Comparison of ENCODE assay signal across 30 cellular contexts in the genomic region with DNA sequence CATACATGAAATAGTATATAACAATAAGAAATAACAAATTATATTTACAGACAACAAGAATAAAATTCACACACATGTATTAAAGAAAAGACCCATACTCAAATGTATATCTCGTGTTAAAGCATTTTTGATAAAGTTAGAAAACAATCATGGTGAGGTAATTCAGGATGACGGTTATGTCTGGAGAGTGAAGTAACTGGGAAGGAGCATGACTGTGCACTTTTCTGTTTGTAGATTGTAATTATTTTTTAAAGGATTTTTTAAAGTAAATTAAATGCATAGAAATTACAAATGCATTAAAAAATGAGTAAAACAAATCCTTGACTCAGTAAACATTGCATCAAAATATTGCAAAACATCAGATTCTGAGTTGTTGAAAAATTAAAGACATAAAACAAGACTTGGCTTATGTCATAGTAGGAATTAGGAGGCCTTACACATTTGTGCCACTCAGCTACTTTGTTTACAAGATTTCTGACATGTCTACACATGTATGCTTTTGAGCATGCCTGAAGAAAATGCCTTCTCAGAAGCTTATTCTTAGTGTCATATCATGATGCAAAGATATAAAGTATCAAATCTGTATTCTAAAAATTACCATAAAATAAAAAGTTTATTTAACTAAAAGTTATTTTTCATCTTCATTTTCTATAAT.
DNase-seq lines count a peak whose midpoint lies in the region; ATAC-seq, FAIRE-seq and TF ChIP-seq lines count a peak whose summit lies in the region.
"Had no signal": no experiment of that assay in that cellular context is flagged by ENCODE, and none has a peak within 500 bp of the region (broad histone marks: within the 10 kb centered on the region; RNA-seq: fewer than 3 reads in every experiment).

No MANE protein-coding gene starts in this region.

- H3K9me3 ChIP-seq in SK-N-SH (no peaks in the 10 kb centered on the region), H1 (ENCODE audit: insufficient read depth in 2 of 2, low read depth in 1 of 2, low read length in 1 of 2) (no peaks in the 10 kb centered on the region), stomach (no peaks in the 10 kb centered on the region)
- H3K9me3 ChIP-seq: BLaER1, MG63, pancreas, upper lobe of right lung had no signal

- H2BK5ac ChIP-seq in H1 (ENCODE audit: low read depth, low read length), result no peak overlapping the region

- H3K4me2 ChIP-seq in SK-N-SH, result no peak overlapping the region
- H3K4me2 ChIP-seq in H1 (ENCODE audit: insufficient read depth in 1 of 2, low read depth in 2 of 2, low read length in 2 of 2), result no peak overlapping the region
- H3K4me2 ChIP-seq: BLaER1 had no signal

- TF ChIP-seq POLR2A in H1 (IDR thresholded peaks at IDR 0.05; ENCODE audit: control extremely low read depth in 1 of 2, low read depth in 2 of 2, low read length in 2 of 2) (no peak), stomach (IDR thresholded peaks at IDR 0.05) (no peak)

- no peak overlapping the region for H3K4me3 Mint-ChIP-seq in Calu3 (ENCODE audit: low read depth, unreplicated experiment)
- H3K4me3 Mint-ChIP-seq: activated CD4-positive, alpha-beta T cell treated with anti-CD3 and anti-CD28 coated beads for 36 hours; activated CD8-positive, alpha-beta T cell treated with anti-CD3 and anti-CD28 coated beads, Interleukin-2, amount 10 ng/mL, durations not matched to agents 7 days and 5 days; activated naive CD4-positive, alpha-beta T cell treated with anti-CD3 and anti-CD28 coated beads, Interleukin-2, amount 10 ng/mL, durations not matched to agents 7 days and 5 days; brain; memory B cell; neural crest cell had no signal

- 10% methylated on average over 2 of the region's 2 CpGs for WGBS in SK-N-SH (ENCODE audit: low lambda C conversion rate)
- 86% methylated on average over 2 of the region's 2 CpGs; no CpG with 5 or more reads in 1 of the 2 experiments for WGBS in H1 (ENCODE audit: extremely low coverage in 1 of 2, insufficient coverage in 1 of 2, insufficient read length in 1 of 2, insufficient replicate concordance in 2 of 2, low coverage in 1 of 2, low lambda C conversion rate in 2 of 2, missing lambda C conversion rate in 1 of 2), 2 experiments
- WGBS in stomach, 5 donors, result 59 to 79% (median 70%) methylated on average over 2 of the region's 2 CpGs

- FAIRE-seq in H1 (lab: Jason Lieb, UNC), result no peak
- FAIRE-seq: endothelial cell of umbilical vein, islet of Langerhans, small intestine had no signal

- H2BK15ac ChIP-seq in H1 (ENCODE audit: low read length), result no peak overlapping the region

- H4K5ac ChIP-seq in H1 (ENCODE audit: insufficient read length, low read depth, low read length), result no peak overlapping the region

- H3F3A ChIP-seq in SK-N-SH (replicated peaks; ENCODE audit: insufficient read depth), result no peaks in the 10 kb centered on the region

- no peak overlapping the region for H3K4me3 ChIP-seq in SK-N-SH (ENCODE audit: low read depth in 2 of 2, low read length in 1 of 2)
- H3K4me3 ChIP-seq in H1 (ENCODE audit: extremely low read depth in 1 of 4, insufficient read depth in 2 of 4, low read depth in 3 of 4, low read length in 4 of 4), result no peak overlapping the region
- H3K4me3 ChIP-seq in stomach, result no peak overlapping the region
- H3K4me3 ChIP-seq: BLaER1, MG63, pancreas, upper lobe of right lung had no signal

- no peak for TF ChIP-seq CTCF in SK-N-SH (IDR thresholded peaks at IDR 0.05)
- TF ChIP-seq CTCF in H1 (IDR thresholded peaks at IDR 0.05; ENCODE audit: control extremely low read depth in 1 of 3, insufficient read depth in 1 of 3, low read depth in 1 of 3, low read length in 3 of 3), result no peak
- TF ChIP-seq CTCF in stomach (IDR thresholded peaks at IDR 0.05), result no peak
- no peak for TF ChIP-seq CTCF in Calu3 (IDR thresholded peaks at IDR 0.05; ENCODE audit: unreplicated experiment)

- no peak overlapping the region for H3K23ac ChIP-seq in H1 (ENCODE audit: insufficient read length)

- no peaks in the 10 kb centered on the region for H3K79me2 ChIP-seq in SK-N-SH (ENCODE audit: insufficient read depth)
- H3K79me2 ChIP-seq in H1 (ENCODE audit: control insufficient read depth in 1 of 2, insufficient read depth in 2 of 2, low read length in 2 of 2), result no peaks in the 10 kb centered on the region

- H2BK20ac ChIP-seq in H1 (ENCODE audit: low read length), result no peak overlapping the region

- no peak overlapping the region for H4K91ac ChIP-seq in H1 (replicated peaks; ENCODE audit: insufficient read length, low read length)

- H3K27me3 ChIP-seq in SK-N-SH (ENCODE audit: insufficient read depth), result no peaks in the 10 kb centered on the region
- no peaks in the 10 kb centered on the region for H3K27me3 ChIP-seq in H1 (replicated peaks in 1 of 4; ENCODE audit: control insufficient read depth in 3 of 4, extremely low read depth in 1 of 4, insufficient read depth in 3 of 4, low read length in 3 of 4)
- no peaks in the 10 kb centered on the region for H3K27me3 ChIP-seq in stomach
- H3K27me3 ChIP-seq: BLaER1, MG63, pancreas, upper lobe of right lung had no signal

- no peak overlapping the region for H3K18ac ChIP-seq in H1 (ENCODE audit: extremely low read depth, low read length)

- peaks cover 2% of the 10 kb centered on the region for H3K9me3 Mint-ChIP-seq in Calu3 (ENCODE audit: low read depth, unreplicated experiment)
- H3K9me3 Mint-ChIP-seq: activated naive CD4-positive, alpha-beta T cell treated with anti-CD3 and anti-CD28 coated beads, Interleukin-2, amount 10 ng/mL, durations not matched to agents 7 days and 5 days; brain; neural crest cell had no signal

- H3K27ac ChIP-seq in SK-N-SH (ENCODE audit: low read depth in 2 of 2, low read length in 1 of 2), result no peak overlapping the region
- H3K27ac ChIP-seq in H1 (ENCODE audit: low read depth, low read length), result no peak overlapping the region
- no peak overlapping the region for H3K27ac ChIP-seq in stomach
- H3K27ac ChIP-seq: BLaER1, pancreas, upper lobe of right lung had no signal

- CTCF ChIA-PET in SK-N-SH (lab: Yijun Ruan, JAX), result no interaction called here
- CTCF ChIA-PET in H1 (lab: Charles Lee; ENCODE audit: partially characterized antibody), result no interaction called here
- CTCF ChIA-PET in Calu3 (lab: Charles Lee), result no interaction called here

- no peak overlapping the region for H3K4ac ChIP-seq in H1 (replicated peaks; ENCODE audit: insufficient read length, low read depth, low read length)

- no peaks in the 10 kb centered on the region for H3K36me3 Mint-ChIP-seq in Calu3 (ENCODE audit: insufficient read depth, unreplicated experiment)
- H3K36me3 Mint-ChIP-seq: activated naive CD4-positive, alpha-beta T cell treated with anti-CD3 and anti-CD28 coated beads, Interleukin-2, amount 10 ng/mL, durations not matched to agents 7 days and 5 days; brain; memory B cell had no signal

- TF ChIP-seq RAD21 in SK-N-SH (IDR thresholded peaks at IDR 0.05; ENCODE audit: low read length), result no peak
- TF ChIP-seq RAD21 in H1 (IDR thresholded peaks at IDR 0.05 in 1 of 2, conservative IDR thresholded peaks at IDR 0.05 in 1 of 2; ENCODE audit: low read depth in 2 of 2, low read length in 2 of 2), result no peak

- DNase-seq in SK-N-SH (no peak), NCI-H460 (ENCODE audit: extremely low read depth, low read depth) (peak; percentile 36), H1 (ENCODE audit: low read depth in 1 of 2, low spot score in 2 of 2) (no peak), stomach (no peak), Calu3 (no peak), superior temporal gyrus (ENCODE audit: extremely low spot score) (no peak)
- DNase-seq: activated CD4-positive, alpha-beta T cell treated with anti-CD3 and anti-CD28 coated beads for 36 hours; activated CD8-positive, alpha-beta T cell treated with anti-CD3 and anti-CD28 coated beads, Interleukin-2, amount 10 ng/mL, durations not matched to agents 7 days and 5 days; activated naive CD4-positive, alpha-beta T cell treated with anti-CD3 and anti-CD28 coated beads, Interleukin-2, amount 10 ng/mL, durations not matched to agents 7 days and 5 days; DMS79; KBM-7; MG63; NCI-H1417; NCI-H2081; NCI-H226; NCI-H69; pancreas; SHP77; small intestine; stimulated activated naive CD4-positive, alpha-beta T cell; upper lobe of right lung had no signal

- H2AFZ ChIP-seq in SK-N-SH (ENCODE audit: low read depth) (0 out of 2 replicates have a peak overlapping the region, but pooled peaks have one; percentile 63), H1 (ENCODE audit: low read length) (no peak overlapping the region)

- BruUV-seq in Calu3 (replicated peaks; lab: Mats Ljungman, UMichigan), result no TSS peak

- H3K36me3 ChIP-seq in SK-N-SH (replicated peaks in 1 of 2; ENCODE audit: control insufficient read depth in 1 of 2, insufficient read depth in 2 of 2, low read length in 1 of 2) (no peaks in the 10 kb centered on the region), H1 (ENCODE audit: control insufficient read depth in 2 of 4, insufficient read depth in 4 of 4, low read length in 3 of 4) (no peaks in the 10 kb centered on the region), stomach (no peaks in the 10 kb centered on the region)
- H3K36me3 ChIP-seq: BLaER1, MG63, pancreas, upper lobe of right lung had no signal

- no peaks in the 10 kb centered on the region for H3K9me2 ChIP-seq in SK-N-SH

- ATAC-seq in SK-N-SH treated with all-trans-retinoic acid at 6 μM for 48 hours (no peak), HG03196 (IDR thresholded peaks at IDR 0.05; ENCODE audit: unreplicated experiment) (no peak)
- ATAC-seq: activated CD4-positive, alpha-beta T cell treated with anti-CD3 and anti-CD28 coated beads for 36 hours; activated CD8-positive, alpha-beta T cell treated with anti-CD3 and anti-CD28 coated beads, Interleukin-2, amount 10 ng/mL, durations not matched to agents 7 days and 5 days; left lobe of liver; pancreas; upper lobe of right lung had no signal

- H3K27me3 Mint-ChIP-seq in Calu3 (ENCODE audit: unreplicated experiment), result no peaks in the 10 kb centered on the region
- H3K27me3 Mint-ChIP-seq: activated CD4-positive, alpha-beta T cell treated with anti-CD3 and anti-CD28 coated beads for 36 hours; activated naive CD4-positive, alpha-beta T cell treated with anti-CD3 and anti-CD28 coated beads, Interleukin-2, amount 10 ng/mL, durations not matched to agents 7 days and 5 days; brain; memory B cell had no signal

- H3K23me2 ChIP-seq in H1 (ENCODE audit: low read depth, low read length), result no peaks in the 10 kb centered on the region

- no peaks in the 10 kb centered on the region for H3K79me1 ChIP-seq in H1 (ENCODE audit: low read depth, low read length)

- H2BK120ac ChIP-seq in H1 (replicated peaks; ENCODE audit: low read depth, low read length), result no peak overlapping the region

- TF ChIP-seq EP300 in SK-N-SH (IDR thresholded peaks at IDR 0.05; ENCODE audit: borderline replicate concordance in 1 of 2, low read depth in 1 of 2, low read length in 1 of 2) (no peak), H1 (IDR thresholded peaks at IDR 0.05; ENCODE audit: borderline replicate concordance in 1 of 2, low read depth in 2 of 2, low read length in 2 of 2) (no peak), stomach (IDR thresholded peaks at IDR 0.05) (no peak)

- H3K9ac ChIP-seq in SK-N-SH, result no peak overlapping the region
- H3K9ac ChIP-seq in H1 (replicated peaks in 1 of 4; ENCODE audit: extremely low read depth in 1 of 4, low read depth in 3 of 4, low read length in 3 of 4), result no peak overlapping the region
- H3K9ac ChIP-seq: BLaER1 had no signal

- H3K56ac ChIP-seq in H1 (replicated peaks; ENCODE audit: insufficient read length, low read depth, low read length), result no peak overlapping the region

- intact Hi-C loops in stomach (cut with DNase I; ENCODE audit: low total_unique reads), result no loop called here
- intact Hi-C loops in Calu3 (cut with micrococcal nuclease; ENCODE audit: unreplicated experiment), result loop anchor here (2.0 kb wide), 1 partner anchor 14 kb away; no protein-coding TSS in a partner anchor

- POLR2A ChIA-PET in SK-N-SH (lab: Yijun Ruan, JAX), result no interaction called here
- POLR2A ChIA-PET in H1 (lab: Charles Lee; ENCODE audit: partially characterized antibody), result no interaction called here

- no peak overlapping the region for H2AK5ac ChIP-seq in H1 (ENCODE audit: low read depth, low read length)

- H3K27ac Mint-ChIP-seq in Calu3 (ENCODE audit: unreplicated experiment), result no peak overlapping the region
- H3K27ac Mint-ChIP-seq: activated CD4-positive, alpha-beta T cell treated with anti-CD3 and anti-CD28 coated beads for 36 hours; activated CD8-positive, alpha-beta T cell treated with anti-CD3 and anti-CD28 coated beads, Interleukin-2, amount 10 ng/mL, durations not matched to agents 7 days and 5 days; activated naive CD4-positive, alpha-beta T cell treated with anti-CD3 and anti-CD28 coated beads, Interleukin-2, amount 10 ng/mL, durations not matched to agents 7 days and 5 days; brain; memory B cell had no signal

- no peak overlapping the region for H2BK12ac ChIP-seq in H1 (ENCODE audit: low read depth, low read length)

- H3K4me1 Mint-ChIP-seq in Calu3 (ENCODE audit: low read depth, unreplicated experiment), result no peaks in the 10 kb centered on the region
- H3K4me1 Mint-ChIP-seq: activated CD4-positive, alpha-beta T cell treated with anti-CD3 and anti-CD28 coated beads for 36 hours; activated naive CD4-positive, alpha-beta T cell treated with anti-CD3 and anti-CD28 coated beads, Interleukin-2, amount 10 ng/mL, durations not matched to agents 7 days and 5 days; brain; memory B cell; neural crest cell had no signal

- H3K4me1 ChIP-seq in SK-N-SH (ENCODE audit: control insufficient read depth in 1 of 2, insufficient read depth in 2 of 2, low read depth in 1 of 2, low read length in 1 of 2), result no peaks in the 10 kb centered on the region
- no peaks in the 10 kb centered on the region for H3K4me1 ChIP-seq in H1 (replicated peaks in 1 of 4; ENCODE audit: control insufficient read depth in 3 of 4, insufficient read depth in 4 of 4, low read length in 3 of 4)
- no peaks in the 10 kb centered on the region for H3K4me1 ChIP-seq in stomach
- H3K4me1 ChIP-seq: BLaER1, pancreas, upper lobe of right lung had no signal

- H4K8ac ChIP-seq in H1 (ENCODE audit: extremely low read depth, insufficient read depth, low read length), result no peak overlapping the region

- H3K14ac ChIP-seq in H1 (ENCODE audit: insufficient read length), result no peak overlapping the region

- H4K20me1 ChIP-seq in SK-N-SH (ENCODE audit: insufficient read depth) (no peaks in the 10 kb centered on the region), H1 (replicated peaks in 1 of 2; ENCODE audit: control insufficient read depth in 1 of 2, insufficient read depth in 2 of 2, low read length in 2 of 2) (no peaks in the 10 kb centered on the region)
- H4K20me1 ChIP-seq: BLaER1 had no signal
